In the genomic region with DNA sequence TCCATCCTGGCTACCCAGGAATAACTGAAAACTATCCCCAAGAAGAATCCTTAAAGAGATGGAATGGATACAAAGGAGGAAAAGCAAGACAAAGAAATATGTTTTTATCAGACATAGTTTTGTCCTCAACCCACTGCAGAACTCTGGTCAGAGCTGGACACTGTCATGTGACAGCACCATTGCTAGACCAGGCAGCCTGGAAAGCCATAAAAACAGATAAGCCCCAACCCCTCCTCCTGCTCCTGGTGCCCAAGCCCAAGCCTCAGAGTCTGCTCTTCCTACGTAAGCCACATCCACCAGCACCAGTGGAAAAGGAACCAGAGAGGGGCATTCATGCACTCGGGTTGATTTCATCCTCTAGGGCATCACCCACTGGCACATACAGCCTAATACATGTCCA, we compare ENCODE assay signal across 1 cellular context.
TF ChIP-seq lines count a peak whose summit lies in the region.

No MANE protein-coding gene starts in this region.

TF ChIP-seq in SK-N-SH treated with all-trans-retinoic acid at 6 μM for 48 hours, 23 proteins besides CTCF, POLR2A, EP300 and RAD21 (continued from another document):
- TF ChIP-seq, protein P1, sequence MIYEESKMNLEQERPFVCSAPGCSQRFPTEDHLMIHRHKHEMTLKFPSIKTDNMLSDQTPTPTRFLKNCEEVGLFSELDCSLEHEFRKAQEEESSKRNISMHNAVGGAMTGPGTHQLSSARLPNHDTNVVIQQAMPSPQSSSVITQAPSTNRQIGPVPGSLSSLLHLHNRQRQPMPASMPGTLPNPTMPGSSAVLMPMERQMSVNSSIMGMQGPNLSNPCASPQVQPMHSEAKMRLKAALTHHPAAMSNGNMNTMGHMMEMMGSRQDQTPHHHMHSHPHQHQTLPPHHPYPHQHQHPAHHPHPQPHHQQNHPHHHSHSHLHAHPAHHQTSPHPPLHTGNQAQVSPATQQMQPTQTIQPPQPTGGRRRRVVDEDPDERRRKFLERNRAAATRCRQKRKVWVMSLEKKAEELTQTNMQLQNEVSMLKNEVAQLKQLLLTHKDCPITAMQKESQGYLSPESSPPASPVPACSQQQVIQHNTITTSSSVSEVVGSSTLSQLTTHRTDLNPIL (CRISPR knock-in tag; IDR thresholded peaks at IDR 0.05; ENCODE audit: low read depth), result no peak
- no peak for TF ChIP-seq ZNF565 (CRISPR knock-in tag; conservative IDR thresholded peaks at IDR 0.05; ENCODE audit: low read depth)
- no peak for TF ChIP-seq OSR1 (CRISPR knock-in tag; IDR thresholded peaks at IDR 0.05)
- no peak for TF ChIP-seq ARNTL (CRISPR knock-in tag; IDR thresholded peaks at IDR 0.05; ENCODE audit: borderline replicate concordance, low read depth)
- TF ChIP-seq ZFP30 (CRISPR knock-in tag; IDR thresholded peaks at IDR 0.05), result no peak
